In the genomic region with DNA sequence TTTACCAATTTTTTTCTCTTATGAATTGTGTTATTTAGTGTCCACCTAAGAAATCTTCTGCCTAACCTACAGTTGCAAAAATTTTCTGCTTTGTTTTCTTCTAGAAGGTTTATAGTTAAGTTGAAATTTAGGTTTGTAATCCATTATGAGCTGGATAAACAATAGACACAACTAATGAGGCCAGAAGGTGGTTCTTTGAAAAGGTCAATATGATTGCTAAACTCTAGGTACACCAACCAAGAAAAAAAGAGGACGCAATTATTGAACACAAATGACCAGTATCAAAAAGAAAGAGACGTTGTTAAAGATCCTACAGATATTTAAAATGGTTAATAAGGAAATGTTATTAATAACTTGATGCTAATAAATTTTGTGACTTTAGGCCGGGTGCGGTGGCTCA, we compare ENCODE assay signal across 1 cellular context.
TF ChIP-seq lines count a peak whose summit lies in the region.

No MANE protein-coding gene starts in this region.

TF ChIP-seq in GM23338, 12 proteins besides CTCF, POLR2A, EP300 and RAD21 (continued from another document):
- TF ChIP-seq ZNF462 (CRISPR knock-in tag; IDR thresholded peaks at IDR 0.05) (no peak), REST (IDR thresholded peaks at IDR 0.05; ENCODE audit: unreplicated experiment) (no peak), POLR2AphosphoS5 (IDR thresholded peaks at IDR 0.05; ENCODE audit: low read depth) (no peak), ZNF114 (CRISPR knock-in tag; IDR thresholded peaks at IDR 0.05) (no peak), EZH2 (IDR thresholded peaks at IDR 0.05; ENCODE audit: low read depth, unreplicated experiment) (no peak), NANOG (IDR thresholded peaks at IDR 0.05; ENCODE audit: borderline replicate concordance) (no peak), STAT1 (IDR thresholded peaks at IDR 0.05; ENCODE audit: unreplicated experiment) (no peak), CREB1 (CRISPR knock-in tag; IDR thresholded peaks at IDR 0.05; ENCODE audit: low read depth) (no peak), JUNB (IDR thresholded peaks at IDR 0.05; ENCODE audit: unreplicated experiment) (no peak), EZH2phosphoT487 (IDR thresholded peaks at IDR 0.05; ENCODE audit: unreplicated experiment) (no peak)
TF ChIP-seq in GM23338: peak in this region for 0.
